ENCODE assay signal across 10 cellular contexts in genomic region chr1:239816090-239816812, GRCh38.
DNase-seq lines count a peak whose midpoint lies in the region; ATAC-seq, FAIRE-seq and TF ChIP-seq lines count a peak whose summit lies in the region.
"Had no signal": no experiment of that assay in that cellular context is flagged by ENCODE, and none has a peak within 500 bp of the region (broad histone marks: within the 10 kb centered on the region; RNA-seq: fewer than 3 reads in every experiment).

No MANE protein-coding gene starts in this region.

- in situ Hi-C loops in GM23248 (cut with MboI), result no loop called here
- in situ Hi-C loops in gastrocnemius medialis (cut with MboI; ENCODE audit: low sequenced_read_pairs in 4 of 4), result no loop called here

- H3K27me3 Mint-ChIP-seq in T-cell, result no peaks in the 10 kb centered on the region
- H3K27me3 Mint-ChIP-seq: activated naive CD8-positive, alpha-beta T cell had no signal

- no peak overlapping the region for H3K4me2 ChIP-seq in GM23248 (ENCODE audit: unreplicated experiment)

- no peak overlapping the region for H3K4me3 Mint-ChIP-seq in T-cell
- H3K4me3 Mint-ChIP-seq: activated naive CD8-positive, alpha-beta T cell had no signal

- no peaks in the 10 kb centered on the region for H3K36me3 ChIP-seq in GM23248 (ENCODE audit: low read depth)
- H3K36me3 ChIP-seq in SJSA1, result no peaks in the 10 kb centered on the region
- no peaks in the 10 kb centered on the region for H3K36me3 ChIP-seq in small intestine (ENCODE audit: control insufficient read depth in 2 of 2, insufficient read depth in 2 of 2, low read length in 2 of 2)
- H3K36me3 ChIP-seq in gastrocnemius medialis, result no peaks in the 10 kb centered on the region

- intact Hi-C loops in gastrocnemius medialis (cut with DNase I; ENCODE audit: low total_unique reads), result no loop called here

- peak; percentile 62 for DNase-seq in GM23248
- DNase-seq in SJSA1 (ENCODE audit: low read depth in 1 of 2, low spot score in 2 of 2), result peak; percentile 23 to 48
- DNase-seq in fibroblast of villous mesenchyme (ENCODE audit: low read depth), result peak; percentile 17
- peak; percentile 25 for DNase-seq in small intestine
- DNase-seq in T-cell, result no peak
- DNase-seq in gastrocnemius medialis, result no peak
- no peak for DNase-seq in dermis blood vessel endothelial cell
- DNase-seq: NCI-H2081 treated with DMSO at 0.1 percent for 48 hours had no signal

- POLR2A ChIA-PET in T-cell (lab: Charles Lee), result no interaction called here

- H3K36me3 Mint-ChIP-seq in T-cell, result no peaks in the 10 kb centered on the region
- H3K36me3 Mint-ChIP-seq: activated naive CD8-positive, alpha-beta T cell had no signal

- CTCF ChIA-PET in T-cell (lab: Charles Lee), result interaction anchor here (0.6 kb wide), 2 partner anchors 786 to 1852 kb away, joined by 3 read pairs; no protein-coding TSS in a partner anchor

- no peak overlapping the region for H3K9ac ChIP-seq in GM23248

- no peaks in the 10 kb centered on the region for H3F3A ChIP-seq in GM23248 (ENCODE audit: insufficient read depth)

- H3K4me3 ChIP-seq in GM23248 (no peak overlapping the region), SJSA1 (no peak overlapping the region), fibroblast of villous mesenchyme (ENCODE audit: low read depth, low read length) (no peak overlapping the region), small intestine (ENCODE audit: low read depth in 1 of 2, low read length in 2 of 2) (no peak overlapping the region), gastrocnemius medialis (no peak overlapping the region)

- H3K9me3 Mint-ChIP-seq in T-cell, result no peaks in the 10 kb centered on the region

- H3K9me3 ChIP-seq in GM23248 (ENCODE audit: low read depth) (no peaks in the 10 kb centered on the region), SJSA1 (replicated peaks) (no peaks in the 10 kb centered on the region), small intestine (ENCODE audit: control insufficient read depth, low read depth) (no peaks in the 10 kb centered on the region), gastrocnemius medialis (no peaks in the 10 kb centered on the region)

- no peak overlapping the region for H2AFZ ChIP-seq in GM23248

- H3K4me1 ChIP-seq in GM23248 (ENCODE audit: insufficient read depth) (no peaks in the 10 kb centered on the region; the same call in 1 of the 2 replicates), SJSA1 (replicated peaks) (peaks cover 12% of the 10 kb centered on the region), small intestine (ENCODE audit: control insufficient read depth in 2 of 2, insufficient read depth in 1 of 2, low read depth in 1 of 2, low read length in 1 of 2) (no peaks in the 10 kb centered on the region), gastrocnemius medialis (no peaks in the 10 kb centered on the region)

- ATAC-seq in T-cell (replicated peaks in 1 of 4) (no peak), gastrocnemius medialis (no peak), GM18858 (IDR thresholded peaks at IDR 0.05; ENCODE audit: unreplicated experiment) (no peak)

- H3K27me3 ChIP-seq in GM23248 (replicated peaks; ENCODE audit: insufficient read depth) (no peaks in the 10 kb centered on the region), SJSA1 (replicated peaks) (no peaks in the 10 kb centered on the region), small intestine (ENCODE audit: control insufficient read depth in 2 of 2, insufficient read depth in 2 of 2, low read length in 2 of 2) (no peaks in the 10 kb centered on the region), gastrocnemius medialis (no peaks in the 10 kb centered on the region)

- FAIRE-seq in small intestine (lab: Jason Lieb, UNC), result no peak

- H3K4me1 Mint-ChIP-seq in T-cell, result peaks cover 15 to 25% (median 19%) of the 10 kb centered on the region in 3 donors

- no peaks in the 10 kb centered on the region for H4K20me1 ChIP-seq in GM23248 (ENCODE audit: insufficient read depth)

- H3K27ac Mint-ChIP-seq in T-cell, result no peak overlapping the region
- H3K27ac Mint-ChIP-seq: activated naive CD8-positive, alpha-beta T cell had no signal

- TF ChIP-seq CTCF in fibroblast of villous mesenchyme (IDR thresholded peaks at IDR 0.05; ENCODE audit: insufficient read depth, low read depth, low read length), result no peak
- TF ChIP-seq CTCF in gastrocnemius medialis (IDR thresholded peaks at IDR 0.05 in 4 of 5, conservative IDR thresholded peaks at IDR 0.05 in 1 of 5), result no peak

- H3K9me2 ChIP-seq in GM23248 (ENCODE audit: insufficient read depth), result no peaks in the 10 kb centered on the region

- no peak overlapping the region for H3K27ac ChIP-seq in GM23248
- H3K27ac ChIP-seq in SJSA1, result peak overlapping the region; percentile 37; the same call in 1 of the 2 replicates
- H3K27ac ChIP-seq in small intestine (ENCODE audit: low read depth in 1 of 2, low read length in 1 of 2), result no peak overlapping the region
- no peak overlapping the region for H3K27ac ChIP-seq in gastrocnemius medialis

- 10 to 12% methylated on average over 6 of the region's 6 CpGs for WGBS in GM23248 (ENCODE audit: low coverage in 1 of 2, low lambda C conversion rate in 2 of 2, missing lambda C conversion rate in 2 of 2), 2 experiments
- WGBS in small intestine, 3 donors, result 44 to 51% (median 49%) methylated on average over 6 of the region's 6 CpGs

- TF ChIP-seq POLR2A in gastrocnemius medialis (IDR thresholded peaks at IDR 0.05), result no peak

- H3K79me2 ChIP-seq in GM23248 (ENCODE audit: insufficient read depth), result no peaks in the 10 kb centered on the region

Comparison
In these comparisons a context has a peak if more than half of its experiments do, and no peak if none do; other contexts are left out.
1. DNase-seq: peak in GM23248 (single experiment), SJSA1 (2 of 2), fibroblast of villous mesenchyme (single experiment) and small intestine (single experiment); none in T-cell (0 of 34), gastrocnemius medialis (0 of 2) and dermis blood vessel endothelial cell (single experiment).